8 cellular contexts compared by ENCODE assay signal in genomic region chr19:47112664-47113445, GRCh38.
DNase-seq lines count a peak whose midpoint lies in the region; ATAC-seq and TF ChIP-seq lines count a peak whose summit lies in the region.

No MANE protein-coding gene starts in this region.

- ATAC-seq in HG03378 (IDR thresholded peaks at IDR 0.05; ENCODE audit: unreplicated experiment) = peak; percentile 81

- peak; percentile 76 for TF ChIP-seq POLR2A in GM19099 (IDR thresholded peaks at IDR 0.05; ENCODE audit: extremely low read depth, insufficient read length, low read depth)

- DNase-seq in AG20443 (ENCODE audit: low spot score) (peak; percentile 95), NCI-H446 treated with DMSO at 0.1 percent for 48 hours (lab: John Stamatoyannopoulos, UW) (peak; percentile 99), cerebellar nuclear complex (lab: John Stamatoyannopoulos, UW) (peak; percentile 95 to 100), islet precursor cell (peak; percentile 100)
- DNase-seq in activated CD4-positive, CD25-positive, alpha-beta regulatory T cell treated with anti-CD3 and anti-CD28 coated beads, Interleukin-2, amount 50 U/mL, for 72 hours = peak; percentile 100
- peak; percentile 98 for DNase-seq in stimulated activated CD4-positive, alpha-beta T cell treated with anti-CD3 and anti-CD28 coated beads, Interleukin-12 subunit alpha, Interleukin-12 subunit beta, amount 100 ng/mL, for 4 hours

Comparison
In these comparisons a context has a peak if more than half of its experiments do, and no peak if none do; other contexts are left out.
1. Peak in every context shown above with its lines: DNase-seq and ATAC-seq.